16 cellular contexts compared by ENCODE assay signal in the genomic region with DNA sequence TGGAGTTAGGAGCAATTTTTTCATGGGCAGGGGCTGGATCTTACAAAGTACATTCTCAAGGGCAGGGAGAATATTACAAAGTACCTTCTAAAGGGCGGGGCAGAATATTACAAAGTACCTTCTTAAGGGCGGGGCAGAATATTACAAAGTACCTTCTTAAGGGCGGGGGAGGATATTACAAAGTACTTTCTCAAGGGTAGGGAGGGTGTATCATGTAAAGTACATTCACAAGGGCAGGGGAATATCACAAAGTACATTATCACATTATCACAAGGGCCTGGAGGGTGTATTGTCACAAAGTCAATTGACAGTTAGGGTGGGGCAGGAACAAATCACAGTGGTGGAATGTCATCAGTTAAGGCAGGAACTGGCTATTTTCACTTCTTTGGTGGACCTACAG. TPM values are rescaled to one million over a fixed set of nuclear protein-coding genes. Genes with fewer than 3 reads are reported as not detected.
"Had no signal": no experiment of that assay in that cellular context is flagged by ENCODE, and none has a peak within 500 bp of the region (broad histone marks: within the 10 kb centered on the region; RNA-seq: fewer than 3 reads in every experiment).

No MANE protein-coding gene starts in this region.

RNA-seq across cellular contexts. Expression of gene FSCB, which starts 56.9 kb away (rescaled TPM):
- total RNA-seq: activated CD4-positive, alpha-beta memory T cell treated with anti-CD3 and anti-CD28 coated beads, Interleukin-2, amount 10 ng/mL, durations not matched to agents 7 days and 5 days; activated CD4-positive, alpha-beta T cell treated with anti-CD3 and anti-CD28 coated beads for 36 hours; activated CD4-positive, alpha-beta T cell treated with anti-CD3 and anti-CD28 coated beads, Interleukin-2, amount 10 ng/mL, durations not matched to agents 7 days and 5 days; activated CD8-positive, alpha-beta memory T cell treated with anti-CD3 and anti-CD28 coated beads, Interleukin-2, amount 10 ng/mL, durations not matched to agents 7 days and 5 days; activated CD8-positive, alpha-beta T cell treated with anti-CD3 and anti-CD28 coated beads, Interleukin-2, amount 10 ng/mL, durations not matched to agents 7 days and 5 days; activated naive CD8-positive, alpha-beta T cell treated with anti-CD3 and anti-CD28 coated beads, Interleukin-2, amount 10 ng/mL, durations not matched to agents 7 days and 5 days; activated T-helper 2 cell treated with anti-CD3 and anti-CD28 coated beads, Interferon-gamma antibody, Interleukin-2, Interleukin-4, amounts not matched to agents 10 μg/mL and 5 μg/mL and 100 μg/mL, durations not matched to agents 14 hours and 24 hours and 36 hours; ascending aorta; bronchial epithelial cell; cardiac muscle cell; T-cell; T-helper 1 cell treated with Interleukin-12 subunit alpha and Interleukin-12 subunit beta and Interleukin-4 antibody, amounts not matched to agents 30 ng/mL and 1 ng/mL, for 36 hours; T-helper 17 cell; T-helper 2 cell treated with Interferon-gamma antibody and Interleukin-4, amounts not matched to agents 100 ng/mL and 5 ng/mL, for 36 hours; WTC11 had no signal
- polyA plus RNA-seq: adipose tissue, cardiac muscle cell had no signal
